In genomic region chr3:40309439-40309924, GRCh38 we compare ENCODE assay signal across 1 cellular context.
TF ChIP-seq lines count a peak whose summit lies in the region.

TSS of gene EIF1B (plus strand) at chr3:40309707. CDS start at chr3:40309942, 235 bp downstream.

TF ChIP-seq in HepG2, 621 proteins besides CTCF, POLR2A, EP300 and RAD21 (continued from another document and continues in another):
- TF ChIP-seq ZNF484 (CRISPR knock-in tag; IDR thresholded peaks at IDR 0.05; ENCODE audit: borderline replicate concordance, low read depth) (no peak), PRMT3 (CRISPR knock-in tag; IDR thresholded peaks at IDR 0.05; ENCODE audit: borderline replicate concordance, low read depth) (no peak), MLX (CRISPR knock-in tag; IDR thresholded peaks at IDR 0.05) (no peak), ZNF629 (CRISPR knock-in tag; conservative IDR thresholded peaks at IDR 0.05) (no peak; the same call in 1 of the 2 replicates), IKZF5 (CRISPR knock-in tag; IDR thresholded peaks at IDR 0.05) (peak; percentile 89), ZNF75D (CRISPR knock-in tag; IDR thresholded peaks at IDR 0.05; ENCODE audit: borderline replicate concordance) (no peak), JUNB (CRISPR knock-in tag; IDR thresholded peaks at IDR 0.05; ENCODE audit: borderline replicate concordance) (no peak), JDP2 (CRISPR knock-in tag; IDR thresholded peaks at IDR 0.05; ENCODE audit: borderline replicate concordance) (no peak), ZNF562 (CRISPR knock-in tag; IDR thresholded peaks at IDR 0.05; ENCODE audit: borderline replicate concordance) (no peak), HDAC2 (CRISPR knock-in tag; IDR thresholded peaks at IDR 0.05) (peak; percentile 5; the same call in 1 of the 2 replicates), POGK (CRISPR knock-in tag; conservative IDR thresholded peaks at IDR 0.05) (peak; percentile 50; the same call in 1 of the 2 replicates), ZNF563 (CRISPR knock-in tag; IDR thresholded peaks at IDR 0.05) (no peak; the same call in 1 of the 2 replicates), ZNF605 (CRISPR knock-in tag; IDR thresholded peaks at IDR 0.05) (no peak; the same call in none of the 2 replicates), ISX (CRISPR knock-in tag; conservative IDR thresholded peaks at IDR 0.05) (no peak), GLMP (CRISPR knock-in tag; IDR thresholded peaks at IDR 0.05; ENCODE audit: borderline replicate concordance) (no peak), ZMAT3 (CRISPR knock-in tag; conservative IDR thresholded peaks at IDR 0.05) (no peak), SMC3 (IDR thresholded peaks at IDR 0.05; ENCODE audit: low read length) (no peak; the same call in 1 of the 2 replicates), HIC2 (CRISPR knock-in tag; IDR thresholded peaks at IDR 0.05; ENCODE audit: low read depth) (no peak), RAD51 (IDR thresholded peaks at IDR 0.05; ENCODE audit: borderline replicate concordance) (peak; percentile 93), KDM5B (CRISPR knock-in tag; IDR thresholded peaks at IDR 0.05; ENCODE audit: borderline replicate concordance) (peak; percentile 83; the same call in 1 of the 2 replicates), DR1 (CRISPR knock-in tag; IDR thresholded peaks at IDR 0.05) (no peak; the same call in 1 of the 2 replicates), MYPOP (CRISPR knock-in tag; IDR thresholded peaks at IDR 0.05) (0 out of 2 replicates have a peak, but pooled peaks have one; percentile 63), MAFF (IDR thresholded peaks at IDR 0.05; ENCODE audit: low read depth, low read length) (no peak), ZNF343 (CRISPR knock-in tag; IDR thresholded peaks at IDR 0.05) (no peak), ZFAT (CRISPR knock-in tag; conservative IDR thresholded peaks at IDR 0.05) (no peak), ZNF891 (CRISPR knock-in tag; IDR thresholded peaks at IDR 0.05) (no peak), CENPX (CRISPR knock-in tag; IDR thresholded peaks at IDR 0.05) (no peak), CSRNP2 (CRISPR knock-in tag; conservative IDR thresholded peaks at IDR 0.05; ENCODE audit: low read depth) (no peak), ZNF232 (CRISPR knock-in tag; IDR thresholded peaks at IDR 0.05; ENCODE audit: borderline replicate concordance) (peak; percentile 47; the same call in 1 of the 2 replicates), ZNF318 (CRISPR knock-in tag; IDR thresholded peaks at IDR 0.05) (no peak), ZNF577 (CRISPR knock-in tag; IDR thresholded peaks at IDR 0.05; ENCODE audit: borderline replicate concordance, low read depth) (no peak), YEATS4 (CRISPR knock-in tag; IDR thresholded peaks at IDR 0.05; ENCODE audit: borderline replicate concordance) (no peak; the same call in 1 of the 2 replicates), SP140L (CRISPR knock-in tag; IDR thresholded peaks at IDR 0.05; ENCODE audit: borderline replicate concordance) (no peak), ZNF773 (CRISPR knock-in tag; IDR thresholded peaks at IDR 0.05; ENCODE audit: borderline replicate concordance) (no peak), HNF1A (IDR thresholded peaks at IDR 0.05; ENCODE audit: low read depth) (no peak), HNF1A (CRISPR knock-in tag; IDR thresholded peaks at IDR 0.05; ENCODE audit: borderline replicate concordance) (no peak; the same call in 1 of the 2 replicates), ZNF746 (CRISPR knock-in tag; IDR thresholded peaks at IDR 0.05) (peak; percentile 82; the same call in 1 of the 2 replicates), ZNF432 (CRISPR knock-in tag; IDR thresholded peaks at IDR 0.05; ENCODE audit: borderline replicate concordance) (no peak)
